ENCODE assay signal across 5 cellular contexts in genomic region chr7:45838852-45839251, GRCh38. TPM values are rescaled to one million over a fixed set of nuclear protein-coding genes. Genes with fewer than 3 reads are reported as not detected.
"Had no signal": no experiment of that assay in that cellular context is flagged by ENCODE, and none has a peak within 500 bp of the region (broad histone marks: within the 10 kb centered on the region; RNA-seq: fewer than 3 reads in every experiment).

No MANE protein-coding gene starts in this region.

RNA-seq across cellular contexts. Expression of gene CCDC201, which starts 34.0 kb away (rescaled TPM):
- total RNA-seq: HT-29, HT1080, IMR-90, K562 had no signal
- polyA plus RNA-seq: IgD-negative memory B cell, IMR-90, K562 had no signal

RNA-seq across cellular contexts. Expression of gene IGFBP1, which starts 49.4 kb away (rescaled TPM):
- total RNA-seq: HT-29, IMR-90, K562 had no signal
- polyA plus RNA-seq: IgD-negative memory B cell, IMR-90, K562 had no signal
